19 cellular contexts compared by ENCODE assay signal in the genomic region with DNA sequence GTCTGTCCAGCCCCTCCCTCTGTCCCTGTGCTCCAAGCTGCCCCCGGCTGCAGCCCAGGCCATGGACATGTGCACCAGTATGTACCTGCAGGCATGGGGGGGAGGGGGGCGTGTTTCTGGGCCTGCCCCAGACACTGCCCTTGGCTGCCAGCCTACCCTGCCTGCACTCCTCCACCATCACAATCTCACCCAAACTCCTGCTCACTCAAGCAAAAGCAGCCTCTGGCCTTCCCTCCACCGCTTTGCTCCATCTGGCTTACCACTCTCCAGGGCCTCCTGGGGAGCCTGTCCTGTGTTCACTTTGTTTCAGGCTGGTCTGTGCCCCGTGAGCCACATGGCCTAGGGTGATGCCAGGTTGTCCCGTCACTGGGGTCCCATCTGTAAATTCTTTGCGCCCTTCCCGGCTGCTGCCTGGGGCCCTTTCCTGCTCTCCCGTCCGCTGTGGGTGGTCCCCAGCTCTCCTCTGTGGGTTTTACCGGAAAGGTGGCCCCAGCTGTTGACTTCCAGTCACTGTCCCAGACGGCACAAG. TPM values are rescaled to one million over a fixed set of nuclear protein-coding genes. Genes with fewer than 3 reads are reported as not detected.
DNase-seq lines count a peak whose midpoint lies in the region; ATAC-seq, FAIRE-seq and TF ChIP-seq lines count a peak whose summit lies in the region.
"Had no signal": no experiment of that assay in that cellular context is flagged by ENCODE, and none has a peak within 500 bp of the region (broad histone marks: within the 10 kb centered on the region; RNA-seq: fewer than 3 reads in every experiment).

No MANE protein-coding gene starts in this region.

- H2BK15ac ChIP-seq in H1 (ENCODE audit: low read length), result no peak overlapping the region

- TF ChIP-seq POLR2A in H1 (IDR thresholded peaks at IDR 0.05; ENCODE audit: control extremely low read depth in 1 of 2, low read depth in 2 of 2, low read length in 2 of 2), result no peak

- H2AK5ac ChIP-seq in H1 (ENCODE audit: low read depth, low read length), result 0 out of 2 replicates have a peak overlapping the region, but pooled peaks have one; percentile 13

- no peak overlapping the region for H4K91ac ChIP-seq in H1 (replicated peaks; ENCODE audit: insufficient read length, low read length)

- no peak overlapping the region for H3K4me2 ChIP-seq in H1 (ENCODE audit: insufficient read depth in 1 of 2, low read depth in 2 of 2, low read length in 2 of 2)
- H3K4me2 ChIP-seq: PC-9 had no signal

- no peak overlapping the region for H3K4me3 ChIP-seq in H1 (ENCODE audit: extremely low read depth in 1 of 4, insufficient read depth in 2 of 4, low read depth in 3 of 4, low read length in 4 of 4)
- H3K4me3 ChIP-seq: ascending aorta, PC-9, sigmoid colon had no signal

- H3K4me1 ChIP-seq in H1 (replicated peaks in 1 of 4; ENCODE audit: control insufficient read depth in 3 of 4, insufficient read depth in 4 of 4, low read length in 3 of 4), result peaks cover 4 to 23% (median 17%) of the 10 kb centered on the region in 4 experiments

- no peak overlapping the region for H3K56ac ChIP-seq in H1 (replicated peaks; ENCODE audit: insufficient read length, low read depth, low read length)

- POLR2A ChIA-PET in H1 (lab: Charles Lee; ENCODE audit: partially characterized antibody), result interaction anchor here (1.8 kb wide), 1 partner anchor 28 kb away, joined by 4 read pairs; no protein-coding TSS in a partner anchor

- no peak overlapping the region for H3K4ac ChIP-seq in H1 (replicated peaks; ENCODE audit: insufficient read length, low read depth, low read length)

- H3K36me3 ChIP-seq in H1 (ENCODE audit: control insufficient read depth in 2 of 4, insufficient read depth in 4 of 4, low read length in 3 of 4), result peaks cover 0 to 7% (median 0%) of the 10 kb centered on the region in 4 experiments; a peak in 2 of 8 replicates

- H3K36me3 Mint-ChIP-seq in T-helper 1 cell treated with Interleukin-12 subunit alpha and Interleukin-12 subunit beta and Interleukin-4 antibody, amounts not matched to agents 30 μg/mL and 1 μg/mL, for 36 hours (ENCODE audit: low read depth), result peaks cover 33% of the 10 kb centered on the region
- peaks cover 13% of the 10 kb centered on the region for H3K36me3 Mint-ChIP-seq in progenitor cell of endocrine pancreas (ENCODE audit: insufficient read depth)

- ATAC-seq in GM18868 (IDR thresholded peaks at IDR 0.05; ENCODE audit: unreplicated experiment) (no peak), GM21825 (IDR thresholded peaks at IDR 0.05; ENCODE audit: unreplicated experiment) (no peak)

- peak overlapping the region; percentile 26 for H3K27ac Mint-ChIP-seq in T-helper 1 cell treated with Interleukin-12 subunit alpha and Interleukin-12 subunit beta and Interleukin-4 antibody, amounts not matched to agents 30 μg/mL and 1 μg/mL, for 36 hours
- peak overlapping the region; percentile 33 for H3K27ac Mint-ChIP-seq in progenitor cell of endocrine pancreas
- H3K27ac Mint-ChIP-seq: B cell had no signal

- H3K27ac ChIP-seq in H1 (ENCODE audit: low read depth, low read length), result no peak overlapping the region
- H3K27ac ChIP-seq: ascending aorta, sigmoid colon had no signal

- no peaks in the 10 kb centered on the region for H3K27me3 ChIP-seq in H1 (replicated peaks in 1 of 4; ENCODE audit: control insufficient read depth in 3 of 4, extremely low read depth in 1 of 4, insufficient read depth in 3 of 4, low read length in 3 of 4)
- H3K27me3 ChIP-seq: ascending aorta, sigmoid colon had no signal

- H3K23ac ChIP-seq in H1 (ENCODE audit: insufficient read length), result no peak overlapping the region

- no peak for TF ChIP-seq RAD21 in H1 (IDR thresholded peaks at IDR 0.05 in 1 of 2, conservative IDR thresholded peaks at IDR 0.05 in 1 of 2; ENCODE audit: low read depth in 2 of 2, low read length in 2 of 2)

- H3K18ac ChIP-seq in H1 (ENCODE audit: extremely low read depth, low read length), result no peak overlapping the region

- no peak overlapping the region for H3K14ac ChIP-seq in H1 (ENCODE audit: insufficient read length)

- H2BK5ac ChIP-seq in H1 (ENCODE audit: low read depth, low read length), result no peak overlapping the region

- H3K4me1 Mint-ChIP-seq in T-helper 1 cell treated with Interleukin-12 subunit alpha and Interleukin-12 subunit beta and Interleukin-4 antibody, amounts not matched to agents 30 μg/mL and 1 μg/mL, for 36 hours (ENCODE audit: low read depth), result peaks cover 38% of the 10 kb centered on the region
- peaks cover 11% of the 10 kb centered on the region for H3K4me1 Mint-ChIP-seq in progenitor cell of endocrine pancreas (ENCODE audit: low read depth)

- H3K23me2 ChIP-seq in H1 (ENCODE audit: low read depth, low read length), result no peaks in the 10 kb centered on the region; the same call in 1 of the 2 replicates

- TF ChIP-seq CTCF in H1 (IDR thresholded peaks at IDR 0.05; ENCODE audit: control extremely low read depth in 1 of 3, insufficient read depth in 1 of 3, low read depth in 1 of 3, low read length in 3 of 3) (no peak), progenitor cell of endocrine pancreas (IDR thresholded peaks at IDR 0.05; ENCODE audit: unreplicated experiment) (no peak)

- H2AFZ ChIP-seq in H1 (ENCODE audit: low read length), result no peak overlapping the region
- H2AFZ ChIP-seq: PC-9 had no signal

- DNase-seq in T-helper 1 cell, result no peak
- DNase-seq in NCI-H1694 (lab: John Stamatoyannopoulos, UW), result peak; percentile 30
- DNase-seq in H1 (ENCODE audit: low read depth in 1 of 2, low spot score in 2 of 2), result no peak
- no peak for DNase-seq in progenitor cell of endocrine pancreas (ENCODE audit: low spot score, unreplicated experiment)
- no peak for DNase-seq in activated naive CD4-positive, alpha-beta T cell treated with anti-CD3 and anti-CD28 coated beads, Interleukin-2, amount 50 U/mL, for 16 hours
- DNase-seq: 8988T; activated CD4-positive, alpha-beta T cell treated with anti-CD3 and anti-CD28 coated beads for 4 hours; activated naive CD4-positive, alpha-beta T cell; hypothalamus; sigmoid colon; stimulated activated CD4-positive, alpha-beta T cell treated with anti-CD3 and anti-CD28 coated beads, Interleukin-1b, Interleukin-23, amount 100 ng/mL, for 48 hours had no signal

- H3K4me3 Mint-ChIP-seq in T-helper 1 cell treated with Interleukin-12 subunit alpha and Interleukin-12 subunit beta and Interleukin-4 antibody, amounts not matched to agents 30 μg/mL and 1 μg/mL, for 36 hours, result no peak overlapping the region
- H3K4me3 Mint-ChIP-seq in progenitor cell of endocrine pancreas (ENCODE audit: low read depth), result no peak overlapping the region
- H3K4me3 Mint-ChIP-seq: B cell had no signal

- no peaks in the 10 kb centered on the region for H3K27me3 Mint-ChIP-seq in T-helper 1 cell treated with Interleukin-12 subunit alpha and Interleukin-12 subunit beta and Interleukin-4 antibody, amounts not matched to agents 30 μg/mL and 1 μg/mL, for 36 hours (ENCODE audit: low read depth)
- H3K27me3 Mint-ChIP-seq in progenitor cell of endocrine pancreas, result peaks cover 5% of the 10 kb centered on the region
- H3K27me3 Mint-ChIP-seq: B cell had no signal

- H3K79me2 ChIP-seq in H1 (ENCODE audit: control insufficient read depth in 1 of 2, insufficient read depth in 2 of 2, low read length in 2 of 2), result no peaks in the 10 kb centered on the region

- no peak overlapping the region for H2BK20ac ChIP-seq in H1 (ENCODE audit: low read length)

- TF ChIP-seq EP300 in H1 (IDR thresholded peaks at IDR 0.05; ENCODE audit: borderline replicate concordance in 1 of 2, low read depth in 2 of 2, low read length in 2 of 2), result no peak

- H3K79me1 ChIP-seq in H1 (ENCODE audit: low read depth, low read length), result no peaks in the 10 kb centered on the region

- H2BK120ac ChIP-seq in H1 (replicated peaks; ENCODE audit: low read depth, low read length), result no peak overlapping the region

- no peak overlapping the region for H3K9ac ChIP-seq in H1 (replicated peaks in 1 of 4; ENCODE audit: extremely low read depth in 1 of 4, low read depth in 3 of 4, low read length in 3 of 4)

- CTCF ChIA-PET in H1 (lab: Charles Lee; ENCODE audit: partially characterized antibody), result interaction anchor here (1.1 kb wide), 1 partner anchor 9 kb away, joined by 3 read pairs; no protein-coding TSS in a partner anchor

- no peak for FAIRE-seq in H1 (lab: Jason Lieb, UNC)
- FAIRE-seq: G401.6, keratinocyte had no signal

- 87% methylated on average over 11 of the region's 11 CpGs; no CpG with 5 or more reads in 1 of the 2 experiments for WGBS in H1 (ENCODE audit: extremely low coverage in 1 of 2, insufficient coverage in 1 of 2, insufficient read length in 1 of 2, insufficient replicate concordance in 2 of 2, low coverage in 1 of 2, low lambda C conversion rate in 2 of 2, missing lambda C conversion rate in 1 of 2), 2 experiments

- H3K9me3 Mint-ChIP-seq in T-helper 1 cell treated with Interleukin-12 subunit alpha and Interleukin-12 subunit beta and Interleukin-4 antibody, amounts not matched to agents 30 μg/mL and 1 μg/mL, for 36 hours, result peaks cover 6% of the 10 kb centered on the region
- H3K9me3 Mint-ChIP-seq in progenitor cell of endocrine pancreas (ENCODE audit: low read depth), result no peaks in the 10 kb centered on the region

- H2BK12ac ChIP-seq in H1 (ENCODE audit: low read depth, low read length), result no peak overlapping the region

- no peak overlapping the region for H4K5ac ChIP-seq in H1 (ENCODE audit: insufficient read length, low read depth, low read length)

- no peaks in the 10 kb centered on the region for H3K9me3 ChIP-seq in H1 (ENCODE audit: insufficient read depth in 2 of 2, low read depth in 1 of 2, low read length in 1 of 2)
- H3K9me3 ChIP-seq: ascending aorta, sigmoid colon had no signal

- peaks cover 0 to under 1% of the 10 kb centered on the region in 2 experiments for H4K20me1 ChIP-seq in H1 (replicated peaks in 1 of 2; ENCODE audit: control insufficient read depth in 1 of 2, insufficient read depth in 2 of 2, low read length in 2 of 2)

- H4K8ac ChIP-seq in H1 (ENCODE audit: extremely low read depth, insufficient read depth, low read length), result no peak overlapping the region; the same call in 1 of the 2 replicates

TF ChIP-seq in H1, 55 proteins besides CTCF, POLR2A, EP300 and RAD21 (continues in another document):
- TF ChIP-seq EGR1 (IDR thresholded peaks at IDR 0.05; ENCODE audit: borderline replicate concordance, low read depth, low read length) (no peak), HDAC6 (IDR thresholded peaks at IDR 0.05; ENCODE audit: low read depth, low read length) (no peak), SAP30 (IDR thresholded peaks at IDR 0.05; ENCODE audit: insufficient read depth, insufficient replicate concordance, low read length) (no peak)

RNA-seq across cellular contexts. Expression of gene PPIF, which starts 33.3 kb away (rescaled TPM):
- 70.2 and 74.9 TPM in 2 replicates for total RNA-seq in H1 (2021; fragmentation: NEBNext Ultra II Directional; extraction: Animal tissue kit (Norgen Biotek cat#: 25700))
- 77.6 and 107 TPM in 2 replicates for polyA plus RNA-seq in H1 (2011; rRNA removed)
- polyA plus RNA-seq in H1 (2011; cell fraction: cytosol; rRNA removed), result 91.0 TPM
- 104 TPM for polyA plus RNA-seq in H1 (2011; cell fraction: nucleus; rRNA removed)
- 66.7 to 100 TPM (median 84.3 TPM) in 4 replicates for polyA plus RNA-seq in H1 (2012, experiment 1 of 2)
- polyA plus RNA-seq in H1 (2012, experiment 2 of 2), result 67.0 TPM
- polyA plus RNA-seq in H1 (2013, experiment 1 of 2), result 54.5 TPM
- 54.9 TPM for polyA plus RNA-seq in H1 (2013, experiment 2 of 2)
- polyA minus RNA-seq in H1 (2011; rRNA and poly(A)+ RNA removed), result 62.8 and 81.2 TPM in 2 replicates
- 40.5 TPM for polyA minus RNA-seq in H1 (2011; cell fraction: cytosol; rRNA and poly(A)+ RNA removed)
- 52.5 TPM for polyA minus RNA-seq in H1 (2011; cell fraction: nucleus; rRNA and poly(A)+ RNA removed)
- 35.9 and 37.1 TPM in 2 replicates for total RNA-seq in progenitor cell of endocrine pancreas
